In the genomic region with DNA sequence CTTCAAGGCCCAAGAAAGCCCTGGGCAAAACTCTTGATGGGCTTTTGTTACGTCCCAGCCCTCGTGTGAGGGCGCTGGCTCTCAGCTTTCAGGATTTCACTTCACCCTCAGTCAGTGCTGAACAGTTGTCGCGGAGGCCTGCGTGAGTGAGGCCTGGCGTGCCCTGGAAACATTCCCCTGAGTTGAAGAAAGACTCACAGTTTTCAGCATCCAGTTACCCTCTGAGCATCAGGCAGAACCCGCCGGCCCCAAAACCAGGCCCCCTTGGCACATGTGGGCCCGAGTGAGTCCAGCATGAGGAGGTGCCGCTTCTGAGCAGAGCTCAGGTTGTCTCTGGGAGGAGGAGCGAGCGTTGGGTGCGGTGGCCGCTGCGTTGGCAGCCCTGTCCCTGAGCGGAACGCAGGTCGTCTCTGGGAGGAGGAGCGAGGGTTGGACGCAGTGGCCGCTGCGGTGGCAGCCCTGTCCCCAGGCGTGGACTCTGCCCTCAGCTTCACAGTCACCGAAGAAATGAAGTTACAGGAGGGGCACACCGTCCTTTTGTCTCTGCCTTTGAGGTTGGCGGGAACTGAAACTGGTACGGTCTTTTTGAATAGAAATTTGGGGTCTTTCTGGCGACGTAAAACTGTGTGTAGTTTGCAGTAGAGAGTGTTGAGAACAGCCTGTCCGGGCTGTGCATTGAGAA, we compare ENCODE assay signal across 19 cellular contexts. TPM values are rescaled to one million over a fixed set of nuclear protein-coding genes. Genes with fewer than 3 reads are reported as not detected.
DNase-seq lines count a peak whose midpoint lies in the region; ATAC-seq and TF ChIP-seq lines count a peak whose summit lies in the region.
"Had no signal": no experiment of that assay in that cellular context is flagged by ENCODE, and none has a peak within 500 bp of the region (broad histone marks: within the 10 kb centered on the region; RNA-seq: fewer than 3 reads in every experiment).

A gene with protein sequence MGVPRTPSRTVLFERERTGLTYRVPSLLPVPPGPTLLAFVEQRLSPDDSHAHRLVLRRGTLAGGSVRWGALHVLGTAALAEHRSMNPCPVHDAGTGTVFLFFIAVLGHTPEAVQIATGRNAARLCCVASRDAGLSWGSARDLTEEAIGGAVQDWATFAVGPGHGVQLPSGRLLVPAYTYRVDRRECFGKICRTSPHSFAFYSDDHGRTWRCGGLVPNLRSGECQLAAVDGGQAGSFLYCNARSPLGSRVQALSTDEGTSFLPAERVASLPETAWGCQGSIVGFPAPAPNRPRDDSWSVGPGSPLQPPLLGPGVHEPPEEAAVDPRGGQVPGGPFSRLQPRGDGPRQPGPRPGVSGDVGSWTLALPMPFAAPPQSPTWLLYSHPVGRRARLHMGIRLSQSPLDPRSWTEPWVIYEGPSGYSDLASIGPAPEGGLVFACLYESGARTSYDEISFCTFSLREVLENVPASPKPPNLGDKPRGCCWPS (plus strand): TSS at position 493 of the 682 bp plus-strand sequence. CDS start 5,292 bp downstream, outside the sequence.

- H3K9me3 Mint-ChIP-seq in activated naive CD8-positive, alpha-beta T cell treated with anti-CD3 and anti-CD28 coated beads, Interleukin-2, amount 10 ng/mL, durations not matched to agents 7 days and 5 days: no peaks in the 10 kb centered on the region
- no peaks in the 10 kb centered on the region for H3K9me3 Mint-ChIP-seq in activated naive CD8-positive, alpha-beta T cell treated with anti-CD3 and anti-CD28 coated beads for 36 hours
- H3K9me3 Mint-ChIP-seq in glutamatergic neuron (ENCODE audit: unreplicated experiment): peaks cover 6% of the 10 kb centered on the region
- H3K9me3 Mint-ChIP-seq: activated CD4-positive, alpha-beta memory T cell treated with anti-CD3 and anti-CD28 coated beads, Interleukin-2, amount 10 ng/mL, durations not matched to agents 7 days and 5 days; naive thymus-derived CD8-positive, alpha-beta T cell; stimulated activated naive CD8-positive, alpha-beta T cell treated with anti-CD3 and anti-CD28 coated beads, Interleukin-15, Interleukin-2, amounts not matched to agents 100 ng/mL and 50 ng/mL, for 24 hours had no signal

- no peak within 1 kb of the TSS for H3K27ac Mint-ChIP-seq in activated naive CD8-positive, alpha-beta T cell treated with anti-CD3 and anti-CD28 coated beads, Interleukin-2, amount 10 ng/mL, durations not matched to agents 7 days and 5 days
- H3K27ac Mint-ChIP-seq in activated naive CD8-positive, alpha-beta T cell treated with anti-CD3 and anti-CD28 coated beads for 36 hours: no peak within 1 kb of the TSS
- H3K27ac Mint-ChIP-seq in glutamatergic neuron (ENCODE audit: unreplicated experiment): peak within 1 kb of the TSS; percentile 43
- H3K27ac Mint-ChIP-seq: activated CD4-positive, alpha-beta memory T cell treated with anti-CD3 and anti-CD28 coated beads, Interleukin-2, amount 10 ng/mL, durations not matched to agents 7 days and 5 days; activated naive CD8-positive, alpha-beta T cell; stimulated activated naive CD8-positive, alpha-beta T cell treated with anti-CD3 and anti-CD28 coated beads, Interleukin-15, Interleukin-2, amounts not matched to agents 100 ng/mL and 50 ng/mL, for 24 hours had no signal

- H3K27me3 Mint-ChIP-seq in activated naive CD8-positive, alpha-beta T cell treated with anti-CD3 and anti-CD28 coated beads, Interleukin-2, amount 10 ng/mL, durations not matched to agents 7 days and 5 days: no peaks in the 10 kb centered on the region
- H3K27me3 Mint-ChIP-seq in activated naive CD8-positive, alpha-beta T cell treated with anti-CD3 and anti-CD28 coated beads for 36 hours: peaks cover 9% of the 10 kb centered on the region
- H3K27me3 Mint-ChIP-seq in glutamatergic neuron (ENCODE audit: unreplicated experiment): peaks cover 5% of the 10 kb centered on the region

- no peak for ATAC-seq in activated naive CD8-positive, alpha-beta T cell treated with anti-CD3 and anti-CD28 coated beads, Interleukin-2, amount 10 ng/mL, durations not matched to agents 7 days and 5 days (ENCODE audit: low read depth)
- ATAC-seq in GM19397 (IDR thresholded peaks at IDR 0.05; ENCODE audit: unreplicated experiment) (no peak), GM18858 (IDR thresholded peaks at IDR 0.05; ENCODE audit: unreplicated experiment) (no peak)
- ATAC-seq: naive thymus-derived CD8-positive, alpha-beta T cell had no signal

- no peaks in the 10 kb centered on the region for H3K36me3 ChIP-seq in vagina

- no peaks in the 10 kb centered on the region for H3K27me3 ChIP-seq in vagina

- no peak within 1 kb of the TSS for H3K4me3 ChIP-seq in vagina

- no peak for TF ChIP-seq CTCF in glutamatergic neuron (IDR thresholded peaks at IDR 0.05; ENCODE audit: partially characterized antibody, unreplicated experiment)
- TF ChIP-seq CTCF in vagina (IDR thresholded peaks at IDR 0.05): no peak

- H3K9me3 ChIP-seq in vagina: no peaks in the 10 kb centered on the region

- peak; percentile 28 for DNase-seq in activated naive CD8-positive, alpha-beta T cell treated with anti-CD3 and anti-CD28 coated beads, Interleukin-2, amount 10 ng/mL, durations not matched to agents 7 days and 5 days
- DNase-seq in activated naive CD8-positive, alpha-beta T cell treated with anti-CD3 and anti-CD28 coated beads for 36 hours: no peak
- DNase-seq in glutamatergic neuron (no peak), midbrain (lab: John Stamatoyannopoulos, UW) (peak; percentile 4), vagina (ENCODE audit: extremely low spot score in 2 of 2) (peak; percentile 76 to 95), NCI-H1436 (lab: John Stamatoyannopoulos, UW) (no peak)
- DNase-seq: ACHN; activated CD4-positive, alpha-beta memory T cell treated with anti-CD3 and anti-CD28 coated beads, Interleukin-2, amount 10 ng/mL, durations not matched to agents 7 days and 5 days; effector memory CD4-positive, alpha-beta T cell; naive thymus-derived CD8-positive, alpha-beta T cell; NCI-H146; NK-92 treated with Interleukin-12 subunit alpha and Interleukin-12 subunit beta, amount 100 ng/mL, for 24 hours; stimulated activated CD4-positive, alpha-beta T cell treated with anti-CD3 and anti-CD28 coated beads, Interleukin-2, amount 100 ng/mL, for 24 hours; T-helper 2 cell had no signal

- no peaks in the 10 kb centered on the region for H3K36me3 Mint-ChIP-seq in activated naive CD8-positive, alpha-beta T cell treated with anti-CD3 and anti-CD28 coated beads, Interleukin-2, amount 10 ng/mL, durations not matched to agents 7 days and 5 days
- no peaks in the 10 kb centered on the region for H3K36me3 Mint-ChIP-seq in activated naive CD8-positive, alpha-beta T cell treated with anti-CD3 and anti-CD28 coated beads for 36 hours
- no peaks in the 10 kb centered on the region for H3K36me3 Mint-ChIP-seq in glutamatergic neuron (ENCODE audit: unreplicated experiment)
- H3K36me3 Mint-ChIP-seq: activated naive CD8-positive, alpha-beta T cell; naive thymus-derived CD8-positive, alpha-beta T cell had no signal

- no peak within 1 kb of the TSS for H3K27ac ChIP-seq in vagina

- no peak for TF ChIP-seq POLR2A in vagina (IDR thresholded peaks at IDR 0.05)

- intact Hi-C loops in vagina (cut with DNase I): no loop called here

- POLR2A ChIA-PET in activated naive CD8-positive, alpha-beta T cell treated with anti-CD3 and anti-CD28 coated beads, Interleukin-2, amount 10 ng/mL, durations not matched to agents 7 days and 5 days (lab: Charles Lee): no interaction called here

- no peak within 1 kb of the TSS for H3K4me3 Mint-ChIP-seq in activated naive CD8-positive, alpha-beta T cell treated with anti-CD3 and anti-CD28 coated beads, Interleukin-2, amount 10 ng/mL, durations not matched to agents 7 days and 5 days
- H3K4me3 Mint-ChIP-seq in activated naive CD8-positive, alpha-beta T cell treated with anti-CD3 and anti-CD28 coated beads for 36 hours: no peak within 1 kb of the TSS
- no peak within 1 kb of the TSS for H3K4me3 Mint-ChIP-seq in glutamatergic neuron (ENCODE audit: unreplicated experiment)
- H3K4me3 Mint-ChIP-seq: activated CD4-positive, alpha-beta memory T cell treated with anti-CD3 and anti-CD28 coated beads, Interleukin-2, amount 10 ng/mL, durations not matched to agents 7 days and 5 days; activated naive CD8-positive, alpha-beta T cell; stimulated activated naive CD8-positive, alpha-beta T cell treated with anti-CD3 and anti-CD28 coated beads, Interleukin-15, Interleukin-2, amounts not matched to agents 100 ng/mL and 50 ng/mL, for 24 hours had no signal

- H3K4me1 ChIP-seq in vagina: peaks cover 11% of the 10 kb centered on the region

- peaks cover 8% of the 10 kb centered on the region for H3K4me1 Mint-ChIP-seq in activated naive CD8-positive, alpha-beta T cell treated with anti-CD3 and anti-CD28 coated beads, Interleukin-2, amount 10 ng/mL, durations not matched to agents 7 days and 5 days
- H3K4me1 Mint-ChIP-seq in activated naive CD8-positive, alpha-beta T cell treated with anti-CD3 and anti-CD28 coated beads for 36 hours: peaks cover 7% of the 10 kb centered on the region
- H3K4me1 Mint-ChIP-seq in glutamatergic neuron (ENCODE audit: low read depth, unreplicated experiment): peaks cover 4% of the 10 kb centered on the region

RNA-seq across cellular contexts. Expression of the gene that starts here (rescaled TPM):
- total RNA-seq in activated naive CD8-positive, alpha-beta T cell treated with anti-CD3 and anti-CD28 coated beads, Interleukin-2, amount 10 ng/mL, durations not matched to agents 7 days and 5 days: under 1 TPM in 1 of 2 experiments, not detected in 1; 0.20 TPM
- under 1 TPM; 0.08 to 0.40 TPM for total RNA-seq in activated naive CD8-positive, alpha-beta T cell treated with anti-CD3 and anti-CD28 coated beads for 36 hours
- total RNA-seq in glutamatergic neuron (ENCODE audit: unreplicated experiment): 0.88 TPM
- total RNA-seq in vagina: not detected
- total RNA-seq: HT1080; naive thymus-derived CD8-positive, alpha-beta T cell had no signal

Comparison
In these comparisons a context has a peak if more than half of its experiments do, and no peak if none do; other contexts are left out.
1. Peak in DNase-seq in activated naive CD8-positive, alpha-beta T cell treated with anti-CD3 and anti-CD28 coated beads, Interleukin-2, amount 10 ng/mL, durations not matched to agents 7 days and 5 days; RNA of the gene not detected or under 1 TPM.
2. Peak in DNase-seq in vagina; RNA of the gene not detected or under 1 TPM.